In genomic region chr5:61301820-61302563, GRCh38 we compare ENCODE assay signal across 9 cellular contexts. TPM values are rescaled to one million over a fixed set of nuclear protein-coding genes. Genes with fewer than 3 reads are reported as not detected.
DNase-seq lines count a peak whose midpoint lies in the region; ATAC-seq and TF ChIP-seq lines count a peak whose summit lies in the region.
"Had no signal": no experiment of that assay in that cellular context is flagged by ENCODE, and none has a peak within 500 bp of the region (broad histone marks: within the 10 kb centered on the region; RNA-seq: fewer than 3 reads in every experiment).

No MANE protein-coding gene starts in this region.

- H2AFZ ChIP-seq in smooth muscle cell (ENCODE audit: low read depth): no peak overlapping the region

- ATAC-seq in HG02852 (IDR thresholded peaks at IDR 0.05; ENCODE audit: unreplicated experiment): no peak

- H4K20me1 ChIP-seq in smooth muscle cell (ENCODE audit: low read depth): no peaks in the 10 kb centered on the region

- H3K9me3 ChIP-seq in smooth muscle cell (replicated peaks; ENCODE audit: low read depth): no peaks in the 10 kb centered on the region

- H3K79me2 ChIP-seq in smooth muscle cell (ENCODE audit: low read depth): no peaks in the 10 kb centered on the region

- in situ Hi-C loops in astrocyte of the spinal cord (cut with HindIII; ENCODE audit: low sequenced_read_pairs): no loop called here

- peaks cover 32% of the 10 kb centered on the region for H3K4me1 ChIP-seq in smooth muscle cell (ENCODE audit: low read depth)

- no peaks in the 10 kb centered on the region for H3K27me3 ChIP-seq in smooth muscle cell (ENCODE audit: low read depth)

- H3K27ac ChIP-seq in smooth muscle cell (ENCODE audit: low read depth): peak overlapping the region; percentile 89

- TF ChIP-seq POLR2A in erythroblast (IDR thresholded peaks at IDR 0.05; ENCODE audit: low read length): no peak

- H3K4me2 ChIP-seq in smooth muscle cell: peak overlapping the region; percentile 73

- DNase-seq in HPDE6-E6E7 (ENCODE audit: extremely low spot score) (peak; percentile 73), astrocyte of the spinal cord (ENCODE audit: low read depth, low spot score) (peak; percentile 99), iPS-NIHi11 (ENCODE audit: low spot score) (peak; percentile 60), smooth muscle cell (lab: John Stamatoyannopoulos, UW; ENCODE audit: unreplicated experiment) (peak; percentile 33), DMS 273 treated with DMSO at 0.1 percent for 48 hours (lab: John Stamatoyannopoulos, UW) (no peak), erythroblast (lab: John Stamatoyannopoulos, UW) (no peak)
- no peak for DNase-seq in stimulated activated CD4-positive, alpha-beta T cell treated with anti-CD3 and anti-CD28 coated beads, Interleukin-4, amount 100 ng/mL, for 4 hours
- DNase-seq: NCI-H524 had no signal

- peaks cover 9% of the 10 kb centered on the region for H3F3A ChIP-seq in smooth muscle cell (ENCODE audit: low read depth)

- WGBS in smooth muscle cell (ENCODE audit: low lambda C conversion rate): 30% methylated on average over 11 of the region's 11 CpGs

- H3K36me3 ChIP-seq in smooth muscle cell (ENCODE audit: low read depth): no peaks in the 10 kb centered on the region

- no peak overlapping the region for H3K4me3 ChIP-seq in astrocyte of the spinal cord (ENCODE audit: low read depth, low read length)
- H3K4me3 ChIP-seq in smooth muscle cell: no peak overlapping the region

- TF ChIP-seq CTCF in astrocyte of the spinal cord (IDR thresholded peaks at IDR 0.05; ENCODE audit: low read depth, low read length): no peak
- no peak for TF ChIP-seq CTCF in smooth muscle cell (IDR thresholded peaks at IDR 0.05; ENCODE audit: borderline replicate concordance, insufficient read depth, poor library complexity, severe bottlenecking)

- H3K9ac ChIP-seq in smooth muscle cell (ENCODE audit: low read depth): peak overlapping the region; percentile 72

RNA-seq across cellular contexts. Expression of gene ZSWIM6, which starts 30.1 kb away (rescaled TPM):
- 21.9 and 25.5 TPM in 2 replicates for total RNA-seq in smooth muscle cell
- polyA plus RNA-seq in smooth muscle cell: 9.1 and 11.0 TPM in 2 replicates

Comparison
In these comparisons a context has a peak if more than half of its experiments do, and no peak if none do; other contexts are left out.
1. DNase-seq: peak in HPDE6-E6E7 (single experiment), astrocyte of the spinal cord (single experiment), iPS-NIHi11 (single experiment) and smooth muscle cell (single experiment); none in DMS 273 treated with DMSO at 0.1 percent for 48 hours (single experiment), erythroblast (0 of 2) and stimulated activated CD4-positive, alpha-beta T cell treated with anti-CD3 and anti-CD28 coated beads, Interleukin-4, amount 100 ng/mL, for 4 hours (0 of 2).